ENCODE assay signal across 8 cellular contexts in genomic region chr9:21443849-21444625, GRCh38. TPM values are rescaled to one million over a fixed set of nuclear protein-coding genes. Genes with fewer than 3 reads are reported as not detected.
DNase-seq lines count a peak whose midpoint lies in the region; ATAC-seq and TF ChIP-seq lines count a peak whose summit lies in the region.

No MANE protein-coding gene starts in this region.

- H3K27me3 Mint-ChIP-seq in central memory CD8-positive, alpha-beta T cell = peaks cover 19% of the 10 kb centered on the region

- H3K36me3 Mint-ChIP-seq in central memory CD8-positive, alpha-beta T cell (ENCODE audit: insufficient read depth) = peaks cover 2% of the 10 kb centered on the region

- DNase-seq in central memory CD8-positive, alpha-beta T cell (ENCODE audit: low spot score in 2 of 2) = peak in 1 of 2 donors; percentile 27
- DNase-seq in omental fat pad (ENCODE audit: low spot score) (no peak), NCI-H2029 (lab: John Stamatoyannopoulos, UW) (no peak), uterus (no peak), NCI-H1694 treated with DMSO at 0.1 percent for 48 hours (lab: John Stamatoyannopoulos, UW) (no peak)

- no peaks in the 10 kb centered on the region for H3K9me3 Mint-ChIP-seq in central memory CD8-positive, alpha-beta T cell

- H3K27ac Mint-ChIP-seq in central memory CD8-positive, alpha-beta T cell (ENCODE audit: low read depth) = peak overlapping the region; percentile 17

- TF ChIP-seq CTCF in omental fat pad (IDR thresholded peaks at IDR 0.05) (no peak), uterus (IDR thresholded peaks at IDR 0.05) (no peak)

- H3K4me3 Mint-ChIP-seq in central memory CD8-positive, alpha-beta T cell = peak overlapping the region; percentile 16

- peaks cover 12% of the 10 kb centered on the region for H3K4me1 Mint-ChIP-seq in central memory CD8-positive, alpha-beta T cell

- H3K27ac ChIP-seq in uterus = no peak overlapping the region

- no peaks in the 10 kb centered on the region for H3K4me1 ChIP-seq in uterus

- peak; percentile 88 for ATAC-seq in GM18508 (IDR thresholded peaks at IDR 0.05; ENCODE audit: insufficient read depth, unreplicated experiment)
- peak; percentile 78 for ATAC-seq in GM21526 (IDR thresholded peaks at IDR 0.05; ENCODE audit: low FRiP score, unreplicated experiment)
- peak; percentile 85 for ATAC-seq in HG03457 (IDR thresholded peaks at IDR 0.05; ENCODE audit: unreplicated experiment)
- ATAC-seq in central memory CD8-positive, alpha-beta T cell (replicated peaks; ENCODE audit: extremely low read depth, poor library complexity, severe bottlenecking) = peak; percentile 91
- no peak for ATAC-seq in omental fat pad (ENCODE audit: low FRiP score)

- H3K4me3 ChIP-seq in uterus = no peak overlapping the region

- no peaks in the 10 kb centered on the region for H3K36me3 ChIP-seq in uterus

- H3K27me3 ChIP-seq in uterus = peaks cover 0 to 4% of the 10 kb centered on the region in 2 donors

- H3K9me3 ChIP-seq in uterus = no peaks in the 10 kb centered on the region

- no peak for TF ChIP-seq POLR2A in uterus (IDR thresholded peaks at IDR 0.05)

- intact Hi-C loops in uterus (cut with DNase I; ENCODE audit: low total_unique reads) = no loop called here

RNA-seq across cellular contexts. Expression of gene IFNA1, which starts 3.8 kb away (rescaled TPM):
- total RNA-seq in omental fat pad (not detected), uterus (not detected)

RNA-seq across cellular contexts. Expression of gene IFNA8, which starts 35.1 kb away (rescaled TPM):
- total RNA-seq in omental fat pad (not detected), uterus (not detected)

RNA-seq across cellular contexts. Expression of gene IFNE, which starts 38.1 kb away (rescaled TPM):
- total RNA-seq in omental fat pad = 1 to 10 TPM in 2 of 4 donors, not detected in 2; 1.7 to 1.8 TPM
- 1 to 10 TPM in 1 of 4 donors, not detected in 3; 1.9 TPM for total RNA-seq in uterus

RNA-seq across cellular contexts. Expression of gene IFNA2, which starts 58.8 kb away (rescaled TPM):
- under 1 TPM in 1 of 4 donors, not detected in 3; 0.75 TPM for total RNA-seq in omental fat pad
- not detected for total RNA-seq in uterus
